ENCODE assay signal across 12 cellular contexts in the genomic region with DNA sequence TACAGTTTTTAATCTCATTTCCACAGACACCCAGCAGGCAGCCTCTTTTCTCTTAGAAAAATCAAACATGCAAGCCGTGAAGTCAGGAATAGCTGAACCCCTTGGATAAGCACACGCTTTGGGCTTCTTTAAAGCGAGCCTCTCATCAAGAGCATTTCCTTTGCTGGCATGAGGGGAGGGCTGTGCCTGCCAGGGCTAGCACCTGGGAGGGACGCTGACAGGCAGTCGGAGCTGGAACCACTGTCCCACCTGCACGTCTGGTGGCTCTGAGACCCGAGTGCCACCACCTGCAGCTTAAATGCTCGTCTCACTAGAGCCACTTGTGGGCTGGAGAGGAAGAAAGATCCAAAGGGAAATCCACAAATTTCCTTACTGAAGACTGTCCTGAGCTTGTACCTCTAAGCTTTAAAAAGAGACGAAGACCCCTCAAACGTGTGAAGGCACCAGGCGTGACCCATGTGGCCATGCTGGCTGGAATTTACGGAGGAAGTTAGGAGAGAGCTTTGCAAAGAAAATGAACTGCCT. TPM values are rescaled to one million over a fixed set of nuclear protein-coding genes. Genes with fewer than 3 reads are reported as not detected.
DNase-seq lines count a peak whose midpoint lies in the region; ATAC-seq lines count a peak whose summit lies in the region.
"Had no signal": no experiment of that assay in that cellular context is flagged by ENCODE, and none has a peak within 500 bp of the region (broad histone marks: within the 10 kb centered on the region; RNA-seq: fewer than 3 reads in every experiment).

No MANE protein-coding gene starts in this region.

- peaks cover 0 to 2% of the 10 kb centered on the region in 2 donors for H3K9me3 ChIP-seq in neuronal stem cell (replicated peaks in 1 of 2; ENCODE audit: control insufficient read depth in 2 of 2, insufficient read depth in 1 of 2, low read depth in 1 of 2, low read length in 2 of 2)
- H3K9me3 ChIP-seq: neutrophil had no signal

- no CpG with 5 or more reads among the region's 12 CpGs for WGBS in neuronal stem cell (ENCODE audit: extremely low coverage in 2 of 2, insufficient read length in 2 of 2, insufficient replicate concordance in 1 of 2), 2 donors

- no peak overlapping the region for H2BK15ac ChIP-seq in neuronal stem cell (ENCODE audit: low read length)

- no peak for DNase-seq in activated CD4-positive, alpha-beta memory T cell treated with anti-CD3 and anti-CD28 coated beads, Interleukin-2, amount 10 ng/mL, durations not matched to agents 7 days and 5 days
- no peak for DNase-seq in activated CD4-positive, alpha-beta memory T cell treated with anti-CD3 and anti-CD28 coated beads for 36 hours
- DNase-seq in NAMALWA (ENCODE audit: low spot score), result peak; percentile 62
- DNase-seq in activated naive CD8-positive, alpha-beta T cell treated with anti-CD3 and anti-CD28 coated beads, Interleukin-2, amount 10 ng/mL, durations not matched to agents 7 days and 5 days, result no peak
- no peak for DNase-seq in neuronal stem cell (ENCODE audit: low spot score)
- DNase-seq in NCI-H2227 treated with DMSO at 0.1 percent for 48 hours (lab: John Stamatoyannopoulos, UW), result no peak
- DNase-seq: activated CD4-positive, CD25-positive, alpha-beta regulatory T cell; NCI-H2081 treated with DMSO at 0.1 percent for 48 hours had no signal

- no peak overlapping the region for H3K14ac ChIP-seq in neuronal stem cell (ENCODE audit: low read length)

- H3K27me3 Mint-ChIP-seq in activated CD4-positive, alpha-beta memory T cell treated with anti-CD3 and anti-CD28 coated beads, Interleukin-2, amount 10 ng/mL, durations not matched to agents 7 days and 5 days, result no peaks in the 10 kb centered on the region
- no peaks in the 10 kb centered on the region for H3K27me3 Mint-ChIP-seq in activated CD4-positive, alpha-beta memory T cell treated with anti-CD3 and anti-CD28 coated beads for 36 hours
- H3K27me3 Mint-ChIP-seq in activated naive CD8-positive, alpha-beta T cell treated with anti-CD3 and anti-CD28 coated beads, Interleukin-2, amount 10 ng/mL, durations not matched to agents 7 days and 5 days, result no peaks in the 10 kb centered on the region

- H3K4me1 ChIP-seq in neuronal stem cell (ENCODE audit: control insufficient read depth in 2 of 2, insufficient read depth in 1 of 2, low read depth in 1 of 2, low read length in 2 of 2), result peaks cover 0 to 1% of the 10 kb centered on the region in 2 donors

- H3K27ac ChIP-seq in neuronal stem cell (replicated peaks; ENCODE audit: low read length), result no peak overlapping the region
- H3K27ac ChIP-seq: neutrophil had no signal

- H3K9ac ChIP-seq in neuronal stem cell (ENCODE audit: low read depth, low read length, poor library complexity), result no peak overlapping the region

- no peak overlapping the region for H3K4me3 ChIP-seq in neuronal stem cell (ENCODE audit: low read length in 2 of 2)
- H3K4me3 ChIP-seq: lung had no signal

- H3K4me1 Mint-ChIP-seq in activated CD4-positive, alpha-beta memory T cell treated with anti-CD3 and anti-CD28 coated beads, Interleukin-2, amount 10 ng/mL, durations not matched to agents 7 days and 5 days, result peaks cover 22% of the 10 kb centered on the region
- H3K4me1 Mint-ChIP-seq in activated CD4-positive, alpha-beta memory T cell treated with anti-CD3 and anti-CD28 coated beads for 36 hours (ENCODE audit: low read depth), result peaks cover 11% of the 10 kb centered on the region
- peaks cover 17% of the 10 kb centered on the region for H3K4me1 Mint-ChIP-seq in activated naive CD8-positive, alpha-beta T cell treated with anti-CD3 and anti-CD28 coated beads, Interleukin-2, amount 10 ng/mL, durations not matched to agents 7 days and 5 days

- H2BK12ac ChIP-seq in neuronal stem cell (ENCODE audit: low read length), result no peak overlapping the region

- H3K4me3 Mint-ChIP-seq in activated CD4-positive, alpha-beta memory T cell treated with anti-CD3 and anti-CD28 coated beads, Interleukin-2, amount 10 ng/mL, durations not matched to agents 7 days and 5 days, result no peak overlapping the region
- H3K4me3 Mint-ChIP-seq in activated CD4-positive, alpha-beta memory T cell treated with anti-CD3 and anti-CD28 coated beads for 36 hours, result no peak overlapping the region
- peak overlapping the region; percentile 29 for H3K4me3 Mint-ChIP-seq in activated naive CD8-positive, alpha-beta T cell treated with anti-CD3 and anti-CD28 coated beads, Interleukin-2, amount 10 ng/mL, durations not matched to agents 7 days and 5 days

- CTCF ChIA-PET in activated CD4-positive, alpha-beta memory T cell treated with anti-CD3 and anti-CD28 coated beads, Interleukin-2, amount 10 ng/mL, durations not matched to agents 7 days and 5 days (lab: Charles Lee), result interaction anchor here (1.4 to 1.6 kb wide), 3 partner anchors 49 to 80 kb away, joined by 3 to 11 read pairs (median 4); partner anchors contain the start of gene PARL
- CTCF ChIA-PET in activated CD4-positive, alpha-beta memory T cell treated with anti-CD3 and anti-CD28 coated beads for 36 hours (lab: Charles Lee), result interaction anchor here (0.7 to 1.6 kb wide), 4 partner anchors 9 to 68 kb away, joined by 3 to 4 read pairs (median 3); partner anchors contain the start of gene PARL

- POLR2A ChIA-PET in activated CD4-positive, alpha-beta memory T cell treated with anti-CD3 and anti-CD28 coated beads, Interleukin-2, amount 10 ng/mL, durations not matched to agents 7 days and 5 days (lab: Charles Lee), result interaction anchor here (1.0 to 2.2 kb wide), 5 partner anchors 8 to 68 kb away, joined by 3 to 8 read pairs (median 6); partner anchors contain the start of genes MAP6D1 and PARL
- POLR2A ChIA-PET in activated CD4-positive, alpha-beta memory T cell treated with anti-CD3 and anti-CD28 coated beads for 36 hours (lab: Charles Lee), result interaction anchor here (0.8 kb wide), 1 partner anchor 11 kb away, joined by 3 read pairs; no protein-coding TSS in a partner anchor
- POLR2A ChIA-PET in activated naive CD8-positive, alpha-beta T cell treated with anti-CD3 and anti-CD28 coated beads, Interleukin-2, amount 10 ng/mL, durations not matched to agents 7 days and 5 days (lab: Charles Lee), result interaction anchor here (1.2 to 1.5 kb wide), 3 partner anchors 10 to 69 kb away, joined by 3 to 5 read pairs (median 4); partner anchors contain the start of gene PARL

- no peak overlapping the region for H3K18ac ChIP-seq in neuronal stem cell (ENCODE audit: low read length)

- H3K36me3 ChIP-seq in neuronal stem cell (replicated peaks in 1 of 2; ENCODE audit: control insufficient read depth in 2 of 2, insufficient read depth in 2 of 2, low read length in 2 of 2), result peaks cover 2 to 56% of the 10 kb centered on the region in 2 donors

- H3K9me3 Mint-ChIP-seq in activated CD4-positive, alpha-beta memory T cell treated with anti-CD3 and anti-CD28 coated beads, Interleukin-2, amount 10 ng/mL, durations not matched to agents 7 days and 5 days, result no peaks in the 10 kb centered on the region
- H3K9me3 Mint-ChIP-seq in activated CD4-positive, alpha-beta memory T cell treated with anti-CD3 and anti-CD28 coated beads for 36 hours, result no peaks in the 10 kb centered on the region
- H3K9me3 Mint-ChIP-seq in activated naive CD8-positive, alpha-beta T cell treated with anti-CD3 and anti-CD28 coated beads, Interleukin-2, amount 10 ng/mL, durations not matched to agents 7 days and 5 days, result no peaks in the 10 kb centered on the region

- H3K27me3 ChIP-seq in neuronal stem cell (ENCODE audit: control insufficient read depth in 3 of 3, insufficient read depth in 3 of 3, low read depth in 1 of 3, low read length in 3 of 3), result no peaks in the 10 kb centered on the region
- H3K27me3 ChIP-seq: neutrophil had no signal

- H3K4me2 ChIP-seq in neuronal stem cell (ENCODE audit: insufficient read depth, low read length, poor library complexity, severe bottlenecking), result no peak overlapping the region

- no peaks in the 10 kb centered on the region for H3K79me1 ChIP-seq in neuronal stem cell (ENCODE audit: low read depth, low read length)

- H4K8ac ChIP-seq in neuronal stem cell (ENCODE audit: low read depth, low read length), result no peak overlapping the region

- peak overlapping the region; percentile 75 for H3K27ac Mint-ChIP-seq in activated CD4-positive, alpha-beta memory T cell treated with anti-CD3 and anti-CD28 coated beads, Interleukin-2, amount 10 ng/mL, durations not matched to agents 7 days and 5 days
- no peak overlapping the region for H3K27ac Mint-ChIP-seq in activated CD4-positive, alpha-beta memory T cell treated with anti-CD3 and anti-CD28 coated beads for 36 hours
- H3K27ac Mint-ChIP-seq in activated naive CD8-positive, alpha-beta T cell treated with anti-CD3 and anti-CD28 coated beads, Interleukin-2, amount 10 ng/mL, durations not matched to agents 7 days and 5 days, result peak overlapping the region; percentile 75

- no peak overlapping the region for H2BK120ac ChIP-seq in neuronal stem cell (ENCODE audit: low read depth, low read length)

- no peak overlapping the region for H2AK5ac ChIP-seq in neuronal stem cell (ENCODE audit: low read depth, low read length)

- H2AFZ ChIP-seq in neuronal stem cell (ENCODE audit: low read length), result no peak overlapping the region

- H4K91ac ChIP-seq in neuronal stem cell (ENCODE audit: low read depth, low read length, poor library complexity), result no peak overlapping the region

- no peak overlapping the region for H3K4ac ChIP-seq in neuronal stem cell (ENCODE audit: low read length)

- no peak overlapping the region for H2BK5ac ChIP-seq in neuronal stem cell (ENCODE audit: low read length)

- H3K23ac ChIP-seq in neuronal stem cell (ENCODE audit: low read depth, low read length, poor library complexity), result peak overlapping the region; percentile 57

- peaks cover 18% of the 10 kb centered on the region for H3K36me3 Mint-ChIP-seq in activated CD4-positive, alpha-beta memory T cell treated with anti-CD3 and anti-CD28 coated beads, Interleukin-2, amount 10 ng/mL, durations not matched to agents 7 days and 5 days (ENCODE audit: low read depth)
- H3K36me3 Mint-ChIP-seq in activated CD4-positive, alpha-beta memory T cell treated with anti-CD3 and anti-CD28 coated beads for 36 hours, result peaks cover 10% of the 10 kb centered on the region
- peaks cover 4% of the 10 kb centered on the region for H3K36me3 Mint-ChIP-seq in activated naive CD8-positive, alpha-beta T cell treated with anti-CD3 and anti-CD28 coated beads, Interleukin-2, amount 10 ng/mL, durations not matched to agents 7 days and 5 days

- intact Hi-C loops in activated CD4-positive, alpha-beta memory T cell treated with anti-CD3 and anti-CD28 coated beads for 36 hours (cut with micrococcal nuclease), result no loop called here

- ATAC-seq in activated naive CD8-positive, alpha-beta T cell treated with anti-CD3 and anti-CD28 coated beads, Interleukin-2, amount 10 ng/mL, durations not matched to agents 7 days and 5 days (ENCODE audit: low read depth), result no peak
- no peak for ATAC-seq in GM19328 (IDR thresholded peaks at IDR 0.05; ENCODE audit: unreplicated experiment)
- ATAC-seq in HG02759 (IDR thresholded peaks at IDR 0.05; ENCODE audit: unreplicated experiment), result no peak

RNA-seq across cellular contexts. Expression of gene MAP6D1, which starts 9.4 kb away (rescaled TPM):
- under 1 TPM in 1 of 2 experiments, not detected in 1; 0.55 TPM for total RNA-seq in activated CD4-positive, alpha-beta memory T cell treated with anti-CD3 and anti-CD28 coated beads, Interleukin-2, amount 10 ng/mL, durations not matched to agents 7 days and 5 days
- under 1 TPM; 0.70 to 1.00 TPM for total RNA-seq in activated CD4-positive, alpha-beta memory T cell treated with anti-CD3 and anti-CD28 coated beads for 36 hours
- 1 to 10 TPM; 1.6 to 2.7 TPM for total RNA-seq in activated naive CD8-positive, alpha-beta T cell treated with anti-CD3 and anti-CD28 coated beads, Interleukin-2, amount 10 ng/mL, durations not matched to agents 7 days and 5 days
- 5.5 TPM for polyA plus RNA-seq in neuronal stem cell (2013, experiment 1 of 2)
- 4.8 TPM for polyA plus RNA-seq in neuronal stem cell (2013, experiment 2 of 2)
